16 cellular contexts compared by ENCODE assay signal in the genomic region with DNA sequence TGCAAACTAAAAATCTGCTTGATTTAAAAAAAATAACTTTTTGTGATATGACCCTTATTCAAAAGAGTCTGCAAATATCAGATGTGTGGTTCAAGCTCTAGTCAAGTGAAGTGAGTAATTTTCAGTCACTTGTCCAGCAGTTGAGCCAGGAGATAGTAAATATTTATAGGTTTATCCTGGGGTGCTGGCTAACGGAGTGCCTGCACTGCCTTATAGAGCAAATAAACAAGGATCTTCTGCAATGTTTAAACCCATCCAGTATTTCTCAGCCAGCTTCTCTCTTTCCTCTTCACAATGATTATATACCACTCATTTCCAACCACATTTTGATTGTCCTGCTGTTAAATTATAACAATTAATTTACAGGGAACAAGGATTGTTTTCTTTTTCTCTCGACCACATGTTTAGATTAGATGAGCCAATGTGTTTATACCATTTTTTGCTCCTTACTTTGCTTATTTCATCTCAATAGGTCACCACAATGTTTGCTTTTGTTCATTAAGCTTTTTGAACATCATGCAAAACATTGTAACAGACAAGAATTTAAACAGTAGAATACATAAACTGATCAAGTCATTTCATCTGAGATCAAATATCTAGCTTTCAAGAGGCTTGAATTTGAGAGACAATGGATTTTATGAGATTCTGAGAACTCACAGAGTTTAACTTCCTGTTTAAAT.
"Had no signal": no experiment of that assay in that cellular context is flagged by ENCODE, and none has a peak within 500 bp of the region (broad histone marks: within the 10 kb centered on the region; RNA-seq: fewer than 3 reads in every experiment).

No MANE protein-coding gene starts in this region.

- H3K27ac ChIP-seq: gastrocnemius medialis, skin epidermis, stomach, thoracic aorta, transverse colon had no signal

- H3K4me1 ChIP-seq: gastrocnemius medialis, stomach had no signal

- H3K36me3 ChIP-seq: gastrocnemius medialis, sigmoid colon, stomach, thoracic aorta, transverse colon had no signal

- H3K9me3 ChIP-seq: gastrocnemius medialis, mucosa of descending colon, sigmoid colon, stomach, thoracic aorta, transverse colon had no signal

- DNase-seq: effector memory CD8-positive, alpha-beta T cell; gastrocnemius medialis; islet precursor cell; mammary epithelial cell; mucosa of descending colon; natural killer cell; posterior cingulate gyrus; sigmoid colon; stimulated activated CD4-positive, alpha-beta T cell treated with anti-CD3 and anti-CD28 coated beads, Interleukin-12 subunit alpha, Interleukin-12 subunit beta, amount 100 ng/mL, for 4 hours; stimulated activated naive CD4-positive, alpha-beta T cell; stomach; substantia nigra; transverse colon had no signal

- H3K4me3 ChIP-seq: gastrocnemius medialis, mucosa of descending colon, sigmoid colon, skin epidermis, stomach, thoracic aorta, transverse colon had no signal

- H3K27me3 ChIP-seq: gastrocnemius medialis, sigmoid colon, stomach, transverse colon had no signal

- ATAC-seq: effector memory CD8-positive, alpha-beta T cell; gastrocnemius medialis; left lobe of liver; mucosa of descending colon; natural killer cell had no signal
